ENCODE assay signal across 1 cellular context in the genomic region with DNA sequence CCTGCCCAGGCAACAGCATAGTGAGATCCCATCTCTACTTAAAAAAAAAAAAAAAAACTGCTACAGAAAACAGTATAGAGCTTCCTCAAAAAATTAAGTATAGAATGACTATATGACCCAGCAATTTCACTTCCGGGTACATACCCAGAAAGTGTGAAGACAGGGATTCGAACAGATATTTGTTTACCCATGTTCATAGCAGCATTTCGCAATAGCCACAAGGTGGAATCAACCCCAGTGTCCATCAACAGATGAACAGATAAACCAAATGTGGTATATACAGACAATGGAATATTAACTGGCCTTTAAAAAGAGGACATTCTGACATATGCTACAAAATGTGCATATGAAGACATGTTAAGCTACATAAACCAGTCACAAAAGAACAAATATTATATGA.
A peak's percentile ranks its signal among the peaks of the same experiment; 100 is the strongest.
TF ChIP-seq lines count a peak whose summit lies in the region.

No MANE protein-coding gene starts in this region.

TF ChIP-seq in HepG2, 621 proteins besides CTCF, POLR2A, EP300 and RAD21 (continued from another document):
- no peak for TF ChIP-seq ARID4A (CRISPR knock-in tag; IDR thresholded peaks at IDR 0.05; ENCODE audit: borderline replicate concordance)
- no peak for TF ChIP-seq MTERF4 (CRISPR knock-in tag; IDR thresholded peaks at IDR 0.05)
- no peak for TF ChIP-seq ZSCAN20 (CRISPR knock-in tag; IDR thresholded peaks at IDR 0.05; ENCODE audit: borderline replicate concordance)
- no peak for TF ChIP-seq MEF2D (CRISPR knock-in tag; IDR thresholded peaks at IDR 0.05)
- no peak for TF ChIP-seq ZBTB14 (CRISPR knock-in tag; IDR thresholded peaks at IDR 0.05)
- TF ChIP-seq CEBPB (IDR thresholded peaks at IDR 0.05; ENCODE audit: borderline replicate concordance, low read depth, low read length): peak; percentile 77
- TF ChIP-seq RFXAP (CRISPR knock-in tag; IDR thresholded peaks at IDR 0.05; ENCODE audit: borderline replicate concordance): no peak
- no peak for TF ChIP-seq ZNF12 (CRISPR knock-in tag; IDR thresholded peaks at IDR 0.05)
- TF ChIP-seq, protein P1, sequence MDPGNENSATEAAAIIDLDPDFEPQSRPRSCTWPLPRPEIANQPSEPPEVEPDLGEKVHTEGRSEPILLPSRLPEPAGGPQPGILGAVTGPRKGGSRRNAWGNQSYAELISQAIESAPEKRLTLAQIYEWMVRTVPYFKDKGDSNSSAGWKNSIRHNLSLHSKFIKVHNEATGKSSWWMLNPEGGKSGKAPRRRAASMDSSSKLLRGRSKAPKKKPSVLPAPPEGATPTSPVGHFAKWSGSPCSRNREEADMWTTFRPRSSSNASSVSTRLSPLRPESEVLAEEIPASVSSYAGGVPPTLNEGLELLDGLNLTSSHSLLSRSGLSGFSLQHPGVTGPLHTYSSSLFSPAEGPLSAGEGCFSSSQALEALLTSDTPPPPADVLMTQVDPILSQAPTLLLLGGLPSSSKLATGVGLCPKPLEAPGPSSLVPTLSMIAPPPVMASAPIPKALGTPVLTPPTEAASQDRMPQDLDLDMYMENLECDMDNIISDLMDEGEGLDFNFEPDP (CRISPR knock-in tag; conservative IDR thresholded peaks at IDR 0.05): no peak
- TF ChIP-seq FOSL1 (CRISPR knock-in tag; IDR thresholded peaks at IDR 0.05; ENCODE audit: borderline replicate concordance): no peak
- TF ChIP-seq MED8 (CRISPR knock-in tag; IDR thresholded peaks at IDR 0.05; ENCODE audit: insufficient replicate concordance): no peak
